In the genomic region with DNA sequence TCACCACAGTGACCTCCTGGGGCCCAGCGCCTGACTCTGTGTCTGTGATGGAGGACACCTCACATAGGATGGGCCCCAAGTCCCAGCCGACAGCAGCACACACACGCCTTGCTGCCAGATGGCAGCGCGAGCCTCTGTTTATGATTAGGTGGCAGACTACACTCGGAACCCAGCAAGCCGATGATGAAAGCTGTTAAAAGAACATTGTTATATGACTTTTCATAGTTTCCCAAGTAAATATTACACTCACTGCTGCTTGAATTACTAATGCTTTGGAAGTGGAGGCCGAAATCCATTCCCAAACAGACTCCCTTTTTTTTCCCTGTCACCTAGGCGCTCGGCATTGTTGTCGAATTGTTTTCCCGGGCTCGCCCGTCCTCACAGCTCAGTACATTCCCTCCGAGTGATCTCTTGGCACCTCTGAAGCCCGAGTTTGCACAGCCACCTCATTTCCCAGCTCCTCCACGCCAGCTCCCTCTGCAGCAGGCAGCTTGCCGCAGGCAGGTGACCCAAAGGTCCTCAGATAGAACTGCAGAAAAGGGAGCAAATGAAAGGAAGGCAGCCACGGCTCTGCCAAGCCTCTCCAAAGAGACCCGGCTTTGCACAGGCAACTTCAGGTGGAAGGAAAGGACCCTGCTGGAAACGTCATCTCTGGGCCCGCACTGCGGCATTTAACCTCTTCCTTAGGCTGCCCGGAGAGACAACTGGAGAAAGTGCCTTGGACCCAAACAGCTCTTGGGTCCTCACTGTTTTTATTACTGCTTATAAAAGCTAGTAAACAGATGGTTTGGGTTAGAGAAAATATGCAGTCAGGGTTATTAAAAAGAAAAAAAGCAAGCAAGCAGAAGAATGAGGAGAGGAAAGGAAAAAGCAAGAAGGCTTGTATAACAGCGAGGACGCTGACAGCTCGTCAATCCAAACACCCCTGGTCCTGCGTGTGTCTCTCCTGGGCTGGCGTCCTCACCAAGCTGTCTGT, we compare ENCODE assay signal across 2 cellular contexts.
TF ChIP-seq lines count a peak whose summit lies in the region.

No MANE protein-coding gene starts in this region.

TF ChIP-seq in IMR-90, 13 proteins besides CTCF, POLR2A, EP300 and RAD21:
- no peak for TF ChIP-seq RFX5 (IDR thresholded peaks at IDR 0.05; ENCODE audit: low read depth, low read length)
- TF ChIP-seq CHD1 (IDR thresholded peaks at IDR 0.05; ENCODE audit: low read depth, low read length) = no peak
- TF ChIP-seq MAFK (IDR thresholded peaks at IDR 0.05; ENCODE audit: low read depth, low read length) = no peak
- no peak for TF ChIP-seq NFE2L2 (IDR thresholded peaks at IDR 0.05; ENCODE audit: low read depth, low read length)
- no peak for TF ChIP-seq ELK1 (IDR thresholded peaks at IDR 0.05; ENCODE audit: borderline replicate concordance, low read depth, low read length)
- no peak for TF ChIP-seq MAZ (IDR thresholded peaks at IDR 0.05; ENCODE audit: borderline replicate concordance, low read depth, low read length)
- no peak for TF ChIP-seq MXI1 (IDR thresholded peaks at IDR 0.05; ENCODE audit: borderline replicate concordance, low read depth, low read length)
- TF ChIP-seq USF2 (IDR thresholded peaks at IDR 0.05; ENCODE audit: low read depth, low read length) = no peak
- TF ChIP-seq RCOR1 (IDR thresholded peaks at IDR 0.05; ENCODE audit: insufficient replicate concordance, low read length) = no peak
- no peak for TF ChIP-seq SMC3 (IDR thresholded peaks at IDR 0.05; ENCODE audit: low read depth, low read length)

TF ChIP-seq in HepG2, 621 proteins besides CTCF, POLR2A, EP300 and RAD21:
- TF ChIP-seq, protein P1, sequence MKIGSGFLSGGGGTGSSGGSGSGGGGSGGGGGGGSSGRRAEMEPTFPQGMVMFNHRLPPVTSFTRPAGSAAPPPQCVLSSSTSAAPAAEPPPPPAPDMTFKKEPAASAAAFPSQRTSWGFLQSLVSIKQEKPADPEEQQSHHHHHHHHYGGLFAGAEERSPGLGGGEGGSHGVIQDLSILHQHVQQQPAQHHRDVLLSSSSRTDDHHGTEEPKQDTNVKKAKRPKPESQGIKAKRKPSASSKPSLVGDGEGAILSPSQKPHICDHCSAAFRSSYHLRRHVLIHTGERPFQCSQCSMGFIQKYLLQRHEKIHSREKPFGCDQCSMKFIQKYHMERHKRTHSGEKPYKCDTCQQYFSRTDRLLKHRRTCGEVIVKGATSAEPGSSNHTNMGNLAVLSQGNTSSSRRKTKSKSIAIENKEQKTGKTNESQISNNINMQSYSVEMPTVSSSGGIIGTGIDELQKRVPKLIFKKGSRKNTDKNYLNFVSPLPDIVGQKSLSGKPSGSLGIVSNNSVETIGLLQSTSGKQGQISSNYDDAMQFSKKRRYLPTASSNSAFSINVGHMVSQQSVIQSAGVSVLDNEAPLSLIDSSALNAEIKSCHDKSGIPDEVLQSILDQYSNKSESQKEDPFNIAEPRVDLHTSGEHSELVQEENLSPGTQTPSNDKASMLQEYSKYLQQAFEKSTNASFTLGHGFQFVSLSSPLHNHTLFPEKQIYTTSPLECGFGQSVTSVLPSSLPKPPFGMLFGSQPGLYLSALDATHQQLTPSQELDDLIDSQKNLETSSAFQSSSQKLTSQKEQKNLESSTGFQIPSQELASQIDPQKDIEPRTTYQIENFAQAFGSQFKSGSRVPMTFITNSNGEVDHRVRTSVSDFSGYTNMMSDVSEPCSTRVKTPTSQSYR (CRISPR knock-in tag; IDR thresholded peaks at IDR 0.05; ENCODE audit: borderline replicate concordance) = no peak
- peak; percentile 32; the same call in 1 of the 2 replicates for TF ChIP-seq TBX3 (IDR thresholded peaks at IDR 0.05; ENCODE audit: borderline replicate concordance)
- TF ChIP-seq ZNF382 (CRISPR knock-in tag; IDR thresholded peaks at IDR 0.05; ENCODE audit: borderline replicate concordance) = no peak
- no peak for TF ChIP-seq ZNF44 (CRISPR knock-in tag; IDR thresholded peaks at IDR 0.05)
- TF ChIP-seq SUZ12 (IDR thresholded peaks at IDR 0.05; ENCODE audit: low read depth, low read length) = no peak
- TF ChIP-seq ZNF280B (CRISPR knock-in tag; IDR thresholded peaks at IDR 0.05; ENCODE audit: borderline replicate concordance) = no peak
- TF ChIP-seq, protein P2, sequence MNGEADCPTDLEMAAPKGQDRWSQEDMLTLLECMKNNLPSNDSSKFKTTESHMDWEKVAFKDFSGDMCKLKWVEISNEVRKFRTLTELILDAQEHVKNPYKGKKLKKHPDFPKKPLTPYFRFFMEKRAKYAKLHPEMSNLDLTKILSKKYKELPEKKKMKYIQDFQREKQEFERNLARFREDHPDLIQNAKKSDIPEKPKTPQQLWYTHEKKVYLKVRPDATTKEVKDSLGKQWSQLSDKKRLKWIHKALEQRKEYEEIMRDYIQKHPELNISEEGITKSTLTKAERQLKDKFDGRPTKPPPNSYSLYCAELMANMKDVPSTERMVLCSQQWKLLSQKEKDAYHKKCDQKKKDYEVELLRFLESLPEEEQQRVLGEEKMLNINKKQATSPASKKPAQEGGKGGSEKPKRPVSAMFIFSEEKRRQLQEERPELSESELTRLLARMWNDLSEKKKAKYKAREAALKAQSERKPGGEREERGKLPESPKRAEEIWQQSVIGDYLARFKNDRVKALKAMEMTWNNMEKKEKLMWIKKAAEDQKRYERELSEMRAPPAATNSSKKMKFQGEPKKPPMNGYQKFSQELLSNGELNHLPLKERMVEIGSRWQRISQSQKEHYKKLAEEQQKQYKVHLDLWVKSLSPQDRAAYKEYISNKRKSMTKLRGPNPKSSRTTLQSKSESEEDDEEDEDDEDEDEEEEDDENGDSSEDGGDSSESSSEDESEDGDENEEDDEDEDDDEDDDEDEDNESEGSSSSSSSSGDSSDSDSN (CRISPR knock-in tag; IDR thresholded peaks at IDR 0.05) = 0 out of 2 replicates have a peak, but pooled peaks have one; percentile 12
